In genomic region chr5:113000466-113000865, GRCh38 we compare ENCODE assay signal across 21 cellular contexts.
"Had no signal": no experiment of that assay in that cellular context is flagged by ENCODE, and none has a peak within 500 bp of the region (broad histone marks: within the 10 kb centered on the region; RNA-seq: fewer than 3 reads in every experiment).

No MANE protein-coding gene starts in this region.

- H3K9me3 Mint-ChIP-seq: memory B cell; nephron; stimulated activated naive B cell treated with anti-CD40 and anti-IgM and Interleukin-4, amounts not matched to agents 10 μg/mL and 1 μg/mL and 100 μg/mL, for 72 hours; WTC11 had no signal

- H3K27ac ChIP-seq: brain microvascular endothelial cell, left ventricle myocardium inferior, tibial artery had no signal

- FAIRE-seq: endothelial cell of umbilical vein, kidney, urothelium cell line had no signal

- H3K9me3 ChIP-seq: left ventricle myocardium inferior, tibial artery had no signal

- DNase-seq: activated CD4-positive, alpha-beta T cell treated with anti-CD3 and anti-CD28 coated beads for 48 hours; activated CD8-positive, alpha-beta memory T cell treated with anti-CD3 and anti-CD28 coated beads for 24 hours; activated gamma-delta T cell treated with Interleukin-2 at 50 U/mL for 16 hours; amygdala; brain microvascular endothelial cell; cortex of kidney; effector CD4-positive, alpha-beta T cell; kidney; left ventricle myocardium inferior; nucleus accumbens; posterior cingulate gyrus; stimulated activated CD4-positive, alpha-beta T cell treated with anti-CD3 and anti-CD28 coated beads, Interleukin-2, amount 100 ng/mL, for 48 hours; stimulated activated naive B cell treated with anti-CD40 and anti-IgM and Interleukin-4, amounts not matched to agents 10 μg/mL and 1 μg/mL and 100 μg/mL, for 72 hours; T-helper 1 cell; tibial artery had no signal

- H3K4me3 Mint-ChIP-seq: activated naive CD8-positive, alpha-beta T cell; memory B cell; nephron; stimulated activated naive B cell treated with anti-CD40 and anti-IgM and Interleukin-4, amounts not matched to agents 10 μg/mL and 1 μg/mL and 100 μg/mL, for 72 hours; WTC11 had no signal

- ATAC-seq: stimulated activated naive B cell treated with anti-CD40 and anti-IgM and Interleukin-4, amounts not matched to agents 10 μg/mL and 1 μg/mL and 100 μg/mL, for 72 hours; WTC11 had no signal

- H3K27me3 ChIP-seq: brain microvascular endothelial cell, tibial artery had no signal

- H3K4me3 ChIP-seq: left ventricle myocardium inferior, tibial artery had no signal

- H3K27ac Mint-ChIP-seq: activated naive CD8-positive, alpha-beta T cell; memory B cell; nephron; stimulated activated naive B cell treated with anti-CD40 and anti-IgM and Interleukin-4, amounts not matched to agents 10 μg/mL and 1 μg/mL and 100 μg/mL, for 72 hours; WTC11 had no signal

- H3K27me3 Mint-ChIP-seq: activated naive CD8-positive, alpha-beta T cell; memory B cell; stimulated activated naive B cell treated with anti-CD40 and anti-IgM and Interleukin-4, amounts not matched to agents 10 μg/mL and 1 μg/mL and 100 μg/mL, for 72 hours had no signal
